ENCODE assay signal across 1 cellular context in genomic region chr13:28467886-28468519, GRCh38.
TF ChIP-seq lines count a peak whose summit lies in the region.

No MANE protein-coding gene starts in this region.

TF ChIP-seq in HepG2, 621 proteins besides CTCF, POLR2A, EP300 and RAD21:
- TF ChIP-seq CEBPB (IDR thresholded peaks at IDR 0.05; ENCODE audit: borderline replicate concordance, low read depth, low read length) (peak; percentile 63; the same call in 1 of the 2 replicates), ATF7 (IDR thresholded peaks at IDR 0.05) (peak; percentile 43; the same call in 1 of the 2 replicates), ATF7 (CRISPR knock-in tag; IDR thresholded peaks at IDR 0.05) (no peak), ZNF230 (CRISPR knock-in tag; IDR thresholded peaks at IDR 0.05) (no peak)
TF ChIP-seq in HepG2: peak in this region for 2.
